ENCODE assay signal across 8 cellular contexts in genomic region chr13:52159159-52159982, GRCh38.
DNase-seq lines count a peak whose midpoint lies in the region; ATAC-seq lines count a peak whose summit lies in the region.

A gene with protein sequence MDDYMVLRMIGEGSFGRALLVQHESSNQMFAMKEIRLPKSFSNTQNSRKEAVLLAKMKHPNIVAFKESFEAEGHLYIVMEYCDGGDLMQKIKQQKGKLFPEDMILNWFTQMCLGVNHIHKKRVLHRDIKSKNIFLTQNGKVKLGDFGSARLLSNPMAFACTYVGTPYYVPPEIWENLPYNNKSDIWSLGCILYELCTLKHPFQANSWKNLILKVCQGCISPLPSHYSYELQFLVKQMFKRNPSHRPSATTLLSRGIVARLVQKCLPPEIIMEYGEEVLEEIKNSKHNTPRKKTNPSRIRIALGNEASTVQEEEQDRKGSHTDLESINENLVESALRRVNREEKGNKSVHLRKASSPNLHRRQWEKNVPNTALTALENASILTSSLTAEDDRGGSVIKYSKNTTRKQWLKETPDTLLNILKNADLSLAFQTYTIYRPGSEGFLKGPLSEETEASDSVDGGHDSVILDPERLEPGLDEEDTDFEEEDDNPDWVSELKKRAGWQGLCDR (minus strand): TSS chr13:52159597. CDS start chr13:52156191, 3,406 bp downstream.

- peak; percentile 84 for ATAC-seq in HG03442 (IDR thresholded peaks at IDR 0.05; ENCODE audit: unreplicated experiment)

- DNase-seq in C1 segment of cervical spinal cord (lab: John Stamatoyannopoulos, UW), result peak in 13 of 14 donors; percentile 18 to 79 (median 46)
- peak; percentile 33 for DNase-seq in GM19240 (ENCODE audit: insufficient read length, low spot score)
- peak; percentile 64 for DNase-seq in NOMO-1 treated with DMSO at 0.1 percent for 48 hours (lab: John Stamatoyannopoulos, UW; ENCODE audit: unreplicated experiment)
- DNase-seq in activated T-cell treated with anti-CD3 and anti-CD28 coated beads for 24 hours (ENCODE audit: low read depth), result peak; percentile 32
- no peak for DNase-seq in epithelial cell of prostate (ENCODE audit: low read depth, low spot score)
- peak; percentile 72 for DNase-seq in midbrain (lab: John Stamatoyannopoulos, UW)
- DNase-seq in stimulated activated CD8-positive, alpha-beta memory T cell treated with anti-CD3 and anti-CD28 coated beads, Interleukin-2, amount 100 ng/mL, for 1 hour (ENCODE audit: low read depth in 2 of 2), result peak; percentile 17 to 19

- peak within 1 kb of the TSS; percentile 32 for H3K27ac ChIP-seq in epithelial cell of prostate
